ENCODE assay signal across 21 cellular contexts in the genomic region with DNA sequence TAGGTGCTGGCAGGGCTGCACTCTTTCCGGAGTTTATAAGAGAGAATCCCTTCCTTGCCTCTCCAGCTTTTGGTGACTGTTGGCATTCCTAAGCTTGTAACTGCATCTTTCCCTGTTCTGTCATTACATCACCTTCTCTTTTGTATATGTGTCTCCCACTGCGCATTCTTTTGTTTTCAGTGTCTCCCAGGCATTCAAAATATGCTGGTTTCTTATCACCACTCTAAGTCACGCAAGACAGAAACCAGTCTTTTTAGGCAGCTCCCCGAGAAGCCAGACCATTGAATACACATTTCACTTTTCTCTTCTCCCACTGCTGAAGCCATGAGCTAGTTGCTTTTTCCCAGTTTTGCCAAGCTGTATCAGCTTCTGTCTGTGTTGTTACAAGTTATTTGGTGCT.
DNase-seq lines count a peak whose midpoint lies in the region; ATAC-seq and TF ChIP-seq lines count a peak whose summit lies in the region.
"Had no signal": no experiment of that assay in that cellular context is flagged by ENCODE, and none has a peak within 500 bp of the region (broad histone marks: within the 10 kb centered on the region; RNA-seq: fewer than 3 reads in every experiment).

No MANE protein-coding gene starts in this region.

- no peak overlapping the region for H2BK20ac ChIP-seq in IMR-90 (ENCODE audit: low read depth, low read length)

- H3K9me3 ChIP-seq in IMR-90 (ENCODE audit: control insufficient read depth, insufficient read depth, low read length) (no peaks in the 10 kb centered on the region), ectodermal cell (ENCODE audit: control insufficient read depth, low read length) (no peaks in the 10 kb centered on the region), stomach (peaks cover 0 to 16% (median 6%) of the 10 kb centered on the region in 4 donors)
- H3K9me3 ChIP-seq: colonic mucosa, tibial artery had no signal

- ATAC-seq in IMR-90 (ENCODE audit: low read depth), result peak; percentile 48
- no peak for ATAC-seq in activated CD4-positive, CD25-positive, alpha-beta regulatory T cell treated with anti-CD3 and anti-CD28 coated beads, Interleukin-2, amount 50 U/mL, for 24 hours
- ATAC-seq: activated naive CD8-positive, alpha-beta T cell treated with anti-CD3 and anti-CD28 coated beads, Interleukin-2, amount 50 U/mL, for 24 hours; heart right ventricle; K562; naive thymus-derived CD8-positive, alpha-beta T cell had no signal

- H4K20me1 ChIP-seq in IMR-90 (ENCODE audit: insufficient read depth, low read length), result no peaks in the 10 kb centered on the region

- H3K9ac ChIP-seq in IMR-90 (ENCODE audit: low read depth, low read length), result no peak overlapping the region

- H3K14ac ChIP-seq in IMR-90 (replicated peaks; ENCODE audit: low read depth, low read length), result no peak overlapping the region

- H4K91ac ChIP-seq in IMR-90 (ENCODE audit: insufficient read depth, low read depth, low read length), result no peak overlapping the region

- POLR2A ChIA-PET in IMR-90 (lab: Charles Lee; ENCODE audit: unreplicated experiment), result no interaction called here

- H3K9me1 ChIP-seq in IMR-90 (ENCODE audit: insufficient read depth, low read length), result no peaks in the 10 kb centered on the region

- H2AFZ ChIP-seq in IMR-90 (replicated peaks; ENCODE audit: low read length, poor library complexity), result no peak overlapping the region

- no peak overlapping the region for H3K56ac ChIP-seq in IMR-90 (ENCODE audit: extremely low read depth, insufficient read depth, low read length)

- no peaks in the 10 kb centered on the region for H3K4me1 Mint-ChIP-seq in activated naive CD4-positive, alpha-beta T cell treated with anti-CD3 and anti-CD28 coated beads, Interleukin-2, amount 10 ng/mL, durations not matched to agents 7 days and 5 days
- H3K4me1 Mint-ChIP-seq: naive thymus-derived CD8-positive, alpha-beta T cell had no signal

- no peak overlapping the region for H4K5ac ChIP-seq in IMR-90 (ENCODE audit: low read depth, low read length)

- no peak overlapping the region for H3K4me3 ChIP-seq in IMR-90 (ENCODE audit: insufficient read depth, low read depth, low read length)
- H3K4me3 ChIP-seq in ectodermal cell (ENCODE audit: insufficient read depth, low read depth, low read length), result no peak overlapping the region
- H3K4me3 ChIP-seq in stomach, result no peak overlapping the region
- H3K4me3 ChIP-seq: colonic mucosa, heart right ventricle, K562, right atrium auricular region, tibial artery had no signal

- H2BK5ac ChIP-seq in IMR-90 (ENCODE audit: low read depth, low read length, poor library complexity, severe bottlenecking), result no peak overlapping the region

- no peak overlapping the region for H3K4me3 Mint-ChIP-seq in activated naive CD4-positive, alpha-beta T cell treated with anti-CD3 and anti-CD28 coated beads, Interleukin-2, amount 10 ng/mL, durations not matched to agents 7 days and 5 days
- H3K4me3 Mint-ChIP-seq: activated naive CD8-positive, alpha-beta T cell treated with anti-CD3 and anti-CD28 coated beads, Interleukin-2, amount 50 U/mL, for 24 hours; naive thymus-derived CD8-positive, alpha-beta T cell had no signal

- DNase-seq in AG20443 (ENCODE audit: low spot score) (peak; percentile 33), IMR-90 (peak; percentile 14), kidney glomerular epithelial cell (lab: John Stamatoyannopoulos, UW) (peak; percentile 46), stomach (no peak), NAMALWA (ENCODE audit: low spot score) (no peak)
- DNase-seq in activated naive CD4-positive, alpha-beta T cell treated with anti-CD3 and anti-CD28 coated beads, Interleukin-2, amount 10 ng/mL, durations not matched to agents 7 days and 5 days, result no peak
- DNase-seq: activated CD4-positive, alpha-beta T cell treated with anti-CD3 and anti-CD28 coated beads, Interleukin-2, amount 50 U/mL, for 48 hours; activated naive CD8-positive, alpha-beta T cell treated with anti-CD3 and anti-CD28 coated beads, Interleukin-2, amount 50 U/mL, for 24 hours; activated T-cell treated with anti-CD3 and anti-CD28 coated beads, Interleukin-2, amount 50 U/mL, for 48 hours; colonic mucosa; GOT3; heart right ventricle; naive thymus-derived CD8-positive, alpha-beta T cell; NCI-H146; NCI-H446 treated with DMSO at 0.1 percent for 48 hours; stimulated activated CD4-positive, alpha-beta T cell treated with anti-CD3 and anti-CD28 coated beads, Interleukin-2, amount 100 ng/mL, for 48 hours; tibial artery had no signal

- dilution Hi-C loops in IMR-90 (cut with HindIII; ENCODE audit: low sequenced_read_pairs, unreplicated experiment), result no loop called here

- no peaks in the 10 kb centered on the region for H3K36me3 Mint-ChIP-seq in activated naive CD4-positive, alpha-beta T cell treated with anti-CD3 and anti-CD28 coated beads, Interleukin-2, amount 10 ng/mL, durations not matched to agents 7 days and 5 days
- H3K36me3 Mint-ChIP-seq: naive thymus-derived CD8-positive, alpha-beta T cell had no signal

- BruUV-seq in IMR-90 (replicated peaks; lab: Mats Ljungman, UMichigan), result no TSS peak

- no peak overlapping the region for H2BK15ac ChIP-seq in IMR-90 (ENCODE audit: low read depth, low read length)

- H3K27me3 ChIP-seq in IMR-90 (ENCODE audit: control insufficient read depth, insufficient read depth, low read length) (no peaks in the 10 kb centered on the region), ectodermal cell (ENCODE audit: control insufficient read depth, insufficient read depth, low read length, poor library complexity, severe bottlenecking) (no peaks in the 10 kb centered on the region), stomach (no peaks in the 10 kb centered on the region)
- H3K27me3 ChIP-seq: colonic mucosa, heart right ventricle, right atrium auricular region, tibial artery had no signal

- H2BK120ac ChIP-seq in IMR-90 (ENCODE audit: low read depth, low read length), result no peak overlapping the region

- no peaks in the 10 kb centered on the region for H3K36me3 ChIP-seq in IMR-90 (ENCODE audit: control insufficient read depth, insufficient read depth, low read length)
- H3K36me3 ChIP-seq in ectodermal cell (ENCODE audit: control insufficient read depth, insufficient read depth, low read length), result no peaks in the 10 kb centered on the region
- no peaks in the 10 kb centered on the region for H3K36me3 ChIP-seq in stomach
- H3K36me3 ChIP-seq: colonic mucosa, heart right ventricle, right atrium auricular region, tibial artery had no signal

- no peak overlapping the region for H3K23ac ChIP-seq in IMR-90 (ENCODE audit: low read depth, low read length)

- TF ChIP-seq CTCF in IMR-90 (conservative IDR thresholded peaks at IDR 0.05; ENCODE audit: low read depth, low read length) (no peak), stomach (IDR thresholded peaks at IDR 0.05) (no peak)

- H3K4ac ChIP-seq in IMR-90 (ENCODE audit: low read depth, low read length), result no peak overlapping the region

- intact Hi-C loops in IMR-90 (cut with micrococcal nuclease) (no loop called here), stomach (cut with DNase I; ENCODE audit: low total_unique reads) (no loop called here)

- no peak overlapping the region for H3K4me2 ChIP-seq in IMR-90 (ENCODE audit: low read depth, low read length)

- H4K8ac ChIP-seq in IMR-90 (ENCODE audit: low read depth in 2 of 2, low read length in 2 of 2), result no peak overlapping the region

- 0% methylated on average over 1 of the region's 4 CpGs; no CpG with 5 or more reads in 1 of the 2 experiments for WGBS in IMR-90 (ENCODE audit: extremely low coverage in 2 of 2, insufficient read length in 1 of 2), 2 experiments
- 1 to 5% methylated on average over 4 of the region's 4 CpGs for WGBS in ectodermal cell, 2 experiments
- WGBS in stomach, 5 donors, result 13 to 45% (median 31%) methylated on average over 4 of the region's 4 CpGs

- H3K27ac Mint-ChIP-seq in activated naive CD4-positive, alpha-beta T cell treated with anti-CD3 and anti-CD28 coated beads, Interleukin-2, amount 10 ng/mL, durations not matched to agents 7 days and 5 days, result no peak overlapping the region
- H3K27ac Mint-ChIP-seq: activated naive CD8-positive, alpha-beta T cell treated with anti-CD3 and anti-CD28 coated beads, Interleukin-2, amount 50 U/mL, for 24 hours; naive thymus-derived CD8-positive, alpha-beta T cell had no signal

- H3K9me3 Mint-ChIP-seq in activated naive CD4-positive, alpha-beta T cell treated with anti-CD3 and anti-CD28 coated beads, Interleukin-2, amount 10 ng/mL, durations not matched to agents 7 days and 5 days, result peaks cover 4% of the 10 kb centered on the region

- H3K27ac ChIP-seq in IMR-90 (ENCODE audit: insufficient read depth, low read length) (no peak overlapping the region), ectodermal cell (ENCODE audit: insufficient read depth, low read depth, low read length, poor library complexity, severe bottlenecking) (peak overlapping the region; percentile 82), stomach (no peak overlapping the region)
- H3K27ac ChIP-seq: colonic mucosa, heart right ventricle, right atrium auricular region, tibial artery had no signal

- H3K18ac ChIP-seq in IMR-90 (ENCODE audit: low read depth, low read length), result no peak overlapping the region

- H3K27me3 Mint-ChIP-seq in activated naive CD4-positive, alpha-beta T cell treated with anti-CD3 and anti-CD28 coated beads, Interleukin-2, amount 10 ng/mL, durations not matched to agents 7 days and 5 days, result no peaks in the 10 kb centered on the region
- H3K27me3 Mint-ChIP-seq: activated naive CD8-positive, alpha-beta T cell treated with anti-CD3 and anti-CD28 coated beads, Interleukin-2, amount 50 U/mL, for 24 hours; naive thymus-derived CD8-positive, alpha-beta T cell had no signal

- TF ChIP-seq RAD21 in IMR-90 (IDR thresholded peaks at IDR 0.05; ENCODE audit: low read length), result no peak

- no peak overlapping the region for H2AK9ac ChIP-seq in IMR-90 (replicated peaks; ENCODE audit: low read depth, low read length, poor library complexity)

- CTCF ChIA-PET in IMR-90 (lab: Yijun Ruan, JAX), result interaction anchor here (0.6 to 1.2 kb wide), 2 partner anchors 12 to 132 kb away, joined by 3 to 7 read pairs; no protein-coding TSS in a partner anchor
- CTCF ChIA-PET in activated naive CD4-positive, alpha-beta T cell treated with anti-CD3 and anti-CD28 coated beads, Interleukin-2, amount 10 ng/mL, durations not matched to agents 7 days and 5 days (lab: Charles Lee), result no interaction called here

- no peak for TF ChIP-seq POLR2A in IMR-90 (IDR thresholded peaks at IDR 0.05; ENCODE audit: low read depth, low read length)
- TF ChIP-seq POLR2A in stomach (IDR thresholded peaks at IDR 0.05), result no peak

- no peak overlapping the region for H2AK5ac ChIP-seq in IMR-90 (ENCODE audit: low read depth, low read length)

- H3K4me1 ChIP-seq in IMR-90 (ENCODE audit: control insufficient read depth, insufficient read depth, low read length), result no peaks in the 10 kb centered on the region
- H3K4me1 ChIP-seq in ectodermal cell (ENCODE audit: control insufficient read depth, insufficient read depth, low read length), result no peaks in the 10 kb centered on the region
- no peaks in the 10 kb centered on the region for H3K4me1 ChIP-seq in stomach
- H3K4me1 ChIP-seq: colonic mucosa, heart right ventricle, right atrium auricular region, tibial artery had no signal

- H3K79me1 ChIP-seq in IMR-90 (ENCODE audit: low read depth in 1 of 2, low read length in 2 of 2), result no peaks in the 10 kb centered on the region

- no peak for TF ChIP-seq EP300 in stomach (IDR thresholded peaks at IDR 0.05)

- in situ Hi-C loops in IMR-90 (cut with MboI; ENCODE audit: low sequenced_read_pairs), result no loop called here

TF ChIP-seq in IMR-90, 13 proteins besides CTCF, POLR2A, EP300 and RAD21 (continues in another document):
- TF ChIP-seq SMC3 (IDR thresholded peaks at IDR 0.05; ENCODE audit: low read depth, low read length), result no peak

Comparison
In these comparisons a context has a peak if more than half of its experiments do, and no peak if none do; other contexts are left out.
1. DNase-seq: peak in AG20443 (single experiment), IMR-90 (single experiment) and kidney glomerular epithelial cell (single experiment); none in stomach (single experiment), NAMALWA (single experiment) and activated naive CD4-positive, alpha-beta T cell treated with anti-CD3 and anti-CD28 coated beads, Interleukin-2, amount 10 ng/mL, durations not matched to agents 7 days and 5 days (single experiment).